Comparison of ENCODE assay signal across 13 cellular contexts in the genomic region with DNA sequence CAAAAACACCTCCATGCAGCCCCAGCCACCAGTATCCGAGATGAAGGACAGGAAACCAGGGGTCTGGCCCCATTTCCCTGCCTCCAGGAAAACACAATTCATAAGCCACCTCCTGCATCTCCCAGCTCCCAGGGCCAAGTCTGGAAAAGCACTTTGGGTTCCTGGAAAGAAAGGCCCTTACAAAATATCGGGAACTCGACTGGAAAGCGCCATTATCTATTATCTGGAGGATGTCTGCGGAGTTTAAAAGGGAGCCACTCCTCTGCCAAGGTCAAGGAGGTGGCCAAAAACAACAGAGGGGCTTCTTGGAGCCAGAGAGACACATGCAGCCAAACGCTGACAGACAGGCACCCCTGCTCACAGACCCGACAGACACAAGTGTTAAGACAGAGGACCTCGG. TPM values are rescaled to one million over a fixed set of nuclear protein-coding genes. Genes with fewer than 3 reads are reported as not detected.
DNase-seq lines count a peak whose midpoint lies in the region; ATAC-seq and TF ChIP-seq lines count a peak whose summit lies in the region.
"Had no signal": no experiment of that assay in that cellular context is flagged by ENCODE, and none has a peak within 500 bp of the region (broad histone marks: within the 10 kb centered on the region; RNA-seq: fewer than 3 reads in every experiment).

No MANE protein-coding gene starts in this region.

- H3K4me1 ChIP-seq in effector memory CD4-positive, alpha-beta T cell (ENCODE audit: control insufficient read depth, insufficient read depth, low read length, poor library complexity, severe bottlenecking) = peaks cover 60% of the 10 kb centered on the region

- peak overlapping the region; percentile 79 for H3K27ac Mint-ChIP-seq in stimulated activated naive CD8-positive, alpha-beta T cell treated with anti-CD3 and anti-CD28 coated beads, Interleukin-15, Interleukin-2, amounts not matched to agents 100 ng/mL and 50 ng/mL, for 24 hours
- peak overlapping the region; percentile 87 for H3K27ac Mint-ChIP-seq in osteocyte (ENCODE audit: unreplicated experiment)

- no peaks in the 10 kb centered on the region for H3K27me3 Mint-ChIP-seq in stimulated activated naive CD8-positive, alpha-beta T cell treated with anti-CD3 and anti-CD28 coated beads, Interleukin-15, Interleukin-2, amounts not matched to agents 100 ng/mL and 50 ng/mL, for 24 hours
- no peaks in the 10 kb centered on the region for H3K27me3 Mint-ChIP-seq in osteocyte (ENCODE audit: unreplicated experiment)
- H3K27me3 Mint-ChIP-seq: activated CD4-positive, alpha-beta memory T cell treated with anti-CD3 and anti-CD28 coated beads, Interleukin-2, amount 10 ng/mL, durations not matched to agents 7 days and 5 days had no signal

- no peak overlapping the region for H3K4me3 Mint-ChIP-seq in stimulated activated naive CD8-positive, alpha-beta T cell treated with anti-CD3 and anti-CD28 coated beads, Interleukin-15, Interleukin-2, amounts not matched to agents 100 ng/mL and 50 ng/mL, for 24 hours
- no peak overlapping the region for H3K4me3 Mint-ChIP-seq in osteocyte (ENCODE audit: unreplicated experiment)
- H3K4me3 Mint-ChIP-seq: activated CD4-positive, alpha-beta memory T cell treated with anti-CD3 and anti-CD28 coated beads, Interleukin-2, amount 10 ng/mL, durations not matched to agents 7 days and 5 days had no signal

- H3K27ac ChIP-seq in effector memory CD4-positive, alpha-beta T cell (ENCODE audit: insufficient read depth, low read length, poor library complexity, severe bottlenecking) = peak overlapping the region; percentile 63
- H3K27ac ChIP-seq: SK-N-MC had no signal

- no peaks in the 10 kb centered on the region for H3K9me3 ChIP-seq in effector memory CD4-positive, alpha-beta T cell (ENCODE audit: control insufficient read depth, low read length)

- H3K36me3 Mint-ChIP-seq in stimulated activated naive CD8-positive, alpha-beta T cell treated with anti-CD3 and anti-CD28 coated beads, Interleukin-15, Interleukin-2, amounts not matched to agents 100 ng/mL and 50 ng/mL, for 24 hours (ENCODE audit: low read depth) = peaks cover 37% of the 10 kb centered on the region
- H3K36me3 Mint-ChIP-seq in osteocyte (ENCODE audit: unreplicated experiment) = peaks cover 22% of the 10 kb centered on the region

- no peak for ATAC-seq in stimulated activated naive CD8-positive, alpha-beta T cell treated with anti-CD3 and anti-CD28 coated beads, Interleukin-15, Interleukin-2, amounts not matched to agents 100 U/mL and 50 U/mL, for 24 hours
- ATAC-seq in HG02798 (IDR thresholded peaks at IDR 0.05; ENCODE audit: poor library complexity, unreplicated experiment) (no peak), omental fat pad (ENCODE audit: low FRiP score) (no peak)
- ATAC-seq: HCT116 had no signal

- DNase-seq in stimulated activated naive CD8-positive, alpha-beta T cell treated with anti-CD3 and anti-CD28 coated beads, Interleukin-15, Interleukin-2, amounts not matched to agents 100 U/mL and 50 U/mL, for 24 hours = no peak
- no peak for DNase-seq in effector memory CD4-positive, alpha-beta T cell
- DNase-seq in osteocyte (ENCODE audit: extremely low spot score, unreplicated experiment) = no peak
- DNase-seq in omental fat pad (ENCODE audit: low spot score) = no peak
- DNase-seq in NCI-H2196 (lab: John Stamatoyannopoulos, UW; ENCODE audit: unreplicated experiment) = no peak
- no peak for DNase-seq in GDM1 (lab: John Stamatoyannopoulos, UW)
- DNase-seq: activated CD4-positive, alpha-beta memory T cell treated with anti-CD3 and anti-CD28 coated beads, Interleukin-2, amount 10 ng/mL, durations not matched to agents 7 days and 5 days; midbrain; stimulated activated naive CD4-positive, alpha-beta T cell treated with Interleukin-2 at 50 U/mL for 16 hours had no signal

- no peaks in the 10 kb centered on the region for H3K27me3 ChIP-seq in effector memory CD4-positive, alpha-beta T cell (replicated peaks; ENCODE audit: control insufficient read depth, insufficient read depth, low read length, poor library complexity, severe bottlenecking)

- TF ChIP-seq CTCF in osteocyte (IDR thresholded peaks at IDR 0.05) (no peak), omental fat pad (IDR thresholded peaks at IDR 0.05) (no peak)

- no peak overlapping the region for H3K4me3 ChIP-seq in effector memory CD4-positive, alpha-beta T cell (ENCODE audit: insufficient read depth, low read depth, low read length, poor library complexity, severe bottlenecking)
- H3K4me3 ChIP-seq: SK-N-MC had no signal

- peaks cover 4% of the 10 kb centered on the region for H3K9me3 Mint-ChIP-seq in stimulated activated naive CD8-positive, alpha-beta T cell treated with anti-CD3 and anti-CD28 coated beads, Interleukin-15, Interleukin-2, amounts not matched to agents 100 ng/mL and 50 ng/mL, for 24 hours
- H3K9me3 Mint-ChIP-seq in osteocyte (ENCODE audit: unreplicated experiment) = no peaks in the 10 kb centered on the region

- H3K4me1 Mint-ChIP-seq in stimulated activated naive CD8-positive, alpha-beta T cell treated with anti-CD3 and anti-CD28 coated beads, Interleukin-15, Interleukin-2, amounts not matched to agents 100 ng/mL and 50 ng/mL, for 24 hours (ENCODE audit: low read depth) = peaks cover 82% of the 10 kb centered on the region
- H3K4me1 Mint-ChIP-seq in osteocyte (ENCODE audit: unreplicated experiment) = peaks cover 87% of the 10 kb centered on the region

- peaks cover 6% of the 10 kb centered on the region for H3K36me3 ChIP-seq in effector memory CD4-positive, alpha-beta T cell (ENCODE audit: control insufficient read depth, insufficient read depth, low read length)

RNA-seq across cellular contexts. Expression of gene ACTN1, which starts 9.8 kb away (rescaled TPM):
- total RNA-seq in osteocyte (371 and 380 TPM in 2 replicates), omental fat pad (100 to 1,000 TPM; 103 to 254 (median 136) TPM)
